ENCODE assay signal across 26 cellular contexts in genomic region chr3:185948292-185948691, GRCh38.
"Had no signal": no experiment of that assay in that cellular context is flagged by ENCODE, and none has a peak within 500 bp of the region (broad histone marks: within the 10 kb centered on the region; RNA-seq: fewer than 3 reads in every experiment).

No MANE protein-coding gene starts in this region.

- H3K27ac ChIP-seq: brain microvascular endothelial cell, cardiac muscle cell, SJSA1, VCaP had no signal

- H3K27me3 ChIP-seq: brain microvascular endothelial cell, cardiac muscle cell, SJSA1 had no signal

- DNase-seq: activated CD4-positive, alpha-beta memory T cell treated with anti-CD3 and anti-CD28 coated beads, Interleukin-2, amount 10 ng/mL, durations not matched to agents 7 days and 5 days; activated CD4-positive, alpha-beta T cell treated with anti-CD3 and anti-CD28 coated beads for 36 hours; activated CD4-positive, alpha-beta T cell treated with anti-CD3 and anti-CD28 coated beads, Interleukin-2, amount 50 U/mL, for 1 hour; activated gamma-delta T cell; activated naive CD4-positive, alpha-beta T cell treated with anti-CD3 and anti-CD28 coated beads for 36 hours; activated T-cell treated with anti-CD3 and anti-CD28 coated beads for 4 hours; activated T-cell treated with anti-CD3 and anti-CD28 coated beads, Interleukin-2, amount 50 U/mL, for 48 hours; amygdala; brain microvascular endothelial cell; Karpas-422; NCI-H1105 treated with DMSO at 0.1 percent for 48 hours; NCI-H1436 treated with DMSO at 0.1 percent for 48 hours; NCI-H187; NCI-H2081 treated with DMSO at 0.1 percent for 48 hours; NCI-H446; NCI-H524; OCI-M1; SHP77; T-cell; T-helper 2 cell; T1000 had no signal

- H3K4me1 ChIP-seq: SJSA1 had no signal

- ATAC-seq: activated CD4-positive, alpha-beta T cell treated with anti-CD3 and anti-CD28 coated beads for 36 hours; activated T-helper 17 cell treated with anti-CD3 and anti-CD28 coated beads, Interleukin-2, amount 50 U/mL, for 72 hours; Panc1; T-cell had no signal

- H3K4me3 ChIP-seq: cardiac muscle cell, SJSA1 had no signal

- H3K36me3 ChIP-seq: brain microvascular endothelial cell, cardiac muscle cell, SJSA1 had no signal

- H3K9me3 ChIP-seq: SJSA1 had no signal
